ENCODE assay signal across 35 cellular contexts in the genomic region with DNA sequence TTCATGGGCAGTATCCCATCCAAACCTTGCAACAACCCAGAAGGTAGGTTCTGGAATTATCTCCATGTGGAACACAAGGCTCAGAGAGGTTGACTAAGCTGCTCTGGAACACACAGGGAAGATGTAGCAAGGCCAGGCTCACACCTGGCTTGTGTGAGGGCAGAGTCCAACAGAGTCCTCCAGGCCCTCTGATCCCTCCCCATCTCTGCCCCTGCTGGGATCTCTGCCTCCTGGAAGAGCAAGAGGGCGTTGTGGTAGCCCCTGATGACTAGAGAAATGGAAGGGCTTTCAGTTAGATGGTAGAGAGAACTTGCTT. TPM values are rescaled to one million over a fixed set of nuclear protein-coding genes. Genes with fewer than 3 reads are reported as not detected.
"Had no signal": no experiment of that assay in that cellular context is flagged by ENCODE, and none has a peak within 500 bp of the region (broad histone marks: within the 10 kb centered on the region; RNA-seq: fewer than 3 reads in every experiment).

No MANE protein-coding gene starts in this region.

- H3K27ac Mint-ChIP-seq: activated CD4-positive, alpha-beta memory T cell treated with anti-CD3 and anti-CD28 coated beads for 36 hours; activated CD4-positive, alpha-beta T cell treated with anti-CD3 and anti-CD28 coated beads, Interleukin-2, amount 10 ng/mL, durations not matched to agents 24 days and 14 days; activated naive CD8-positive, alpha-beta T cell treated with anti-CD3 and anti-CD28 coated beads, Interleukin-2, amount 50 U/mL, for 24 hours; activated T-helper 1 cell treated with anti-CD3 and anti-CD28 coated beads, Interleukin-12 subunit alpha, Interleukin-12 subunit beta, Interleukin-2, Interleukin-4 antibody, amounts not matched to agents 30 ng/mL and 10 ng/mL and 1 ng/mL, durations not matched to agents 14 hours and 24 hours and 36 hours; progenitor cell of endocrine pancreas had no signal

- H3K36me3 Mint-ChIP-seq: activated CD4-positive, alpha-beta memory T cell treated with anti-CD3 and anti-CD28 coated beads for 36 hours had no signal

- H3K9me3 ChIP-seq: breast epithelium, mucosa of descending colon, ovary, sigmoid colon, stomach, thyroid gland, upper lobe of left lung had no signal

- H3K9me3 Mint-ChIP-seq: activated CD4-positive, alpha-beta memory T cell treated with anti-CD3 and anti-CD28 coated beads for 36 hours; activated CD4-positive, alpha-beta T cell treated with anti-CD3 and anti-CD28 coated beads, Interleukin-2, amount 10 ng/mL, durations not matched to agents 24 days and 14 days; activated naive CD8-positive, alpha-beta T cell treated with anti-CD3 and anti-CD28 coated beads, Interleukin-2, amount 50 U/mL, for 24 hours; activated T-helper 1 cell treated with anti-CD3 and anti-CD28 coated beads, Interleukin-12 subunit alpha, Interleukin-12 subunit beta, Interleukin-2, Interleukin-4 antibody, amounts not matched to agents 30 ng/mL and 10 ng/mL and 1 ng/mL, durations not matched to agents 14 hours and 24 hours and 36 hours; stimulated activated naive B cell treated with anti-CD40 and anti-IgM and Interleukin-4, amounts not matched to agents 10 μg/mL and 1 μg/mL and 100 μg/mL, for 72 hours had no signal

- H3K4me2 ChIP-seq: smooth muscle cell had no signal

- H3K4me3 Mint-ChIP-seq: activated CD4-positive, alpha-beta memory T cell treated with anti-CD3 and anti-CD28 coated beads for 36 hours; activated CD4-positive, alpha-beta T cell treated with anti-CD3 and anti-CD28 coated beads, Interleukin-2, amount 10 ng/mL, durations not matched to agents 24 days and 14 days; activated naive CD8-positive, alpha-beta T cell treated with anti-CD3 and anti-CD28 coated beads, Interleukin-2, amount 50 U/mL, for 24 hours; activated T-helper 1 cell treated with anti-CD3 and anti-CD28 coated beads, Interleukin-12 subunit alpha, Interleukin-12 subunit beta, Interleukin-2, Interleukin-4 antibody, amounts not matched to agents 30 ng/mL and 10 ng/mL and 1 ng/mL, durations not matched to agents 14 hours and 24 hours and 36 hours; stimulated activated naive B cell treated with anti-CD40 and anti-IgM and Interleukin-4, amounts not matched to agents 10 μg/mL and 1 μg/mL and 100 μg/mL, for 72 hours had no signal

- ATAC-seq: activated naive CD8-positive, alpha-beta T cell treated with anti-CD3 and anti-CD28 coated beads, Interleukin-2, amount 50 U/mL, for 24 hours; esophagus mucosa; left cardiac atrium; left ventricle myocardium superior; mucosa of descending colon; stimulated activated naive B cell treated with anti-CD40 and anti-IgM and Interleukin-4, amounts not matched to agents 10 μg/mL and 1 μg/mL and 100 μg/mL, for 72 hours had no signal

- H3K27me3 ChIP-seq: ovary, thyroid gland had no signal

- H3K36me3 ChIP-seq: breast epithelium, ovary, sigmoid colon, stomach, thyroid gland, upper lobe of left lung had no signal

- H3K27ac ChIP-seq: breast epithelium, ovary, sigmoid colon, stomach, thyroid gland, upper lobe of left lung had no signal

- H3K4me3 ChIP-seq: breast epithelium, mucosa of descending colon, ovary, sigmoid colon, smooth muscle cell, stomach, thyroid gland, upper lobe of left lung had no signal

- DNase-seq: activated CD4-positive, alpha-beta memory T cell treated with anti-CD3 and anti-CD28 coated beads for 36 hours; activated CD4-positive, alpha-beta T cell treated with anti-CD3 and anti-CD28 coated beads, Interleukin-2, amount 10 ng/mL, durations not matched to agents 24 days and 14 days; activated CD4-positive, CD25-positive, alpha-beta regulatory T cell treated with anti-CD3 and anti-CD28 coated beads, Interleukin-2, amount 50 U/mL, for 72 hours; activated CD8-positive, alpha-beta memory T cell treated with anti-CD3 and anti-CD28 coated beads, Interleukin-2, amount 50 U/mL, for 4 hours; activated gamma-delta T cell; activated naive CD4-positive, alpha-beta T cell treated with anti-CD3 and anti-CD28 coated beads, Interleukin-2, amount 50 U/mL, for 16 hours; activated naive CD8-positive, alpha-beta T cell treated with anti-CD3 and anti-CD28 coated beads, Interleukin-2, amount 50 U/mL, for 24 hours; activated T-cell treated with anti-CD3 and anti-CD28 coated beads, Interleukin-2, amount 50 U/mL, for 1 hour; amygdala; central memory CD4-positive, alpha-beta T cell; foreskin fibroblast; head of caudate nucleus; hippocampal formation; left cardiac atrium; left ventricle myocardium superior; mucosa of descending colon; ovary; sigmoid colon; stimulated activated CD4-positive, alpha-beta T cell treated with anti-CD3 and anti-CD28 coated beads, Interleukin-1b, Interleukin-23, amount 100 ng/mL, for 48 hours; stimulated activated naive B cell treated with anti-CD40 and anti-IgM and Interleukin-4, amounts not matched to agents 10 μg/mL and 1 μg/mL and 100 μg/mL, for 72 hours; stomach; T1000; thyroid gland; upper lobe of left lung had no signal

RNA-seq across cellular contexts. Expression of a gene that starts 7.0 kb away (rescaled TPM):
- total RNA-seq: activated CD4-positive, alpha-beta memory T cell treated with anti-CD3 and anti-CD28 coated beads for 36 hours; activated CD4-positive, alpha-beta T cell treated with anti-CD3 and anti-CD28 coated beads, Interleukin-2, amount 10 ng/mL, durations not matched to agents 24 days and 14 days; activated CD8-positive, alpha-beta memory T cell treated with anti-CD3 and anti-CD28 coated beads for 36 hours; activated T-helper 1 cell treated with anti-CD3 and anti-CD28 coated beads, Interleukin-12 subunit alpha, Interleukin-12 subunit beta, Interleukin-2, Interleukin-4 antibody, amounts not matched to agents 30 ng/mL and 10 ng/mL and 1 ng/mL, durations not matched to agents 14 hours and 24 hours and 36 hours; lung microvascular endothelial cell; progenitor cell of endocrine pancreas; smooth muscle cell had no signal
- polyA plus RNA-seq: smooth muscle cell had no signal

RNA-seq across cellular contexts. Expression of a gene that starts 12.0 kb away (rescaled TPM):
- total RNA-seq: activated CD4-positive, alpha-beta memory T cell treated with anti-CD3 and anti-CD28 coated beads for 36 hours; activated CD4-positive, alpha-beta T cell treated with anti-CD3 and anti-CD28 coated beads, Interleukin-2, amount 10 ng/mL, durations not matched to agents 24 days and 14 days; activated CD8-positive, alpha-beta memory T cell treated with anti-CD3 and anti-CD28 coated beads for 36 hours; activated T-helper 1 cell treated with anti-CD3 and anti-CD28 coated beads, Interleukin-12 subunit alpha, Interleukin-12 subunit beta, Interleukin-2, Interleukin-4 antibody, amounts not matched to agents 30 ng/mL and 10 ng/mL and 1 ng/mL, durations not matched to agents 14 hours and 24 hours and 36 hours; breast epithelium; esophagus mucosa; left cardiac atrium; left ventricle myocardium superior; lung microvascular endothelial cell; mesenteric fat pad; ovary; progenitor cell of endocrine pancreas; renal cortical epithelial cell; smooth muscle cell; stomach; thyroid gland; upper lobe of left lung had no signal
- polyA plus RNA-seq: keratinocyte, neural cell, ovary had no signal

RNA-seq across cellular contexts. Expression of a gene that starts 45.4 kb away (rescaled TPM):
- total RNA-seq: smooth muscle cell had no signal

RNA-seq across cellular contexts. Expression of a gene that starts 48.5 kb away (rescaled TPM):
- total RNA-seq: activated CD4-positive, alpha-beta memory T cell treated with anti-CD3 and anti-CD28 coated beads for 36 hours; activated CD4-positive, alpha-beta T cell treated with anti-CD3 and anti-CD28 coated beads, Interleukin-2, amount 10 ng/mL, durations not matched to agents 24 days and 14 days; activated T-helper 1 cell treated with anti-CD3 and anti-CD28 coated beads, Interleukin-12 subunit alpha, Interleukin-12 subunit beta, Interleukin-2, Interleukin-4 antibody, amounts not matched to agents 30 ng/mL and 10 ng/mL and 1 ng/mL, durations not matched to agents 14 hours and 24 hours and 36 hours; smooth muscle cell had no signal
- polyA plus RNA-seq: keratinocyte had no signal
